8 cellular contexts compared by ENCODE assay signal in genomic region chr15:42576040-42576594, GRCh38. TPM values are rescaled to one million over a fixed set of nuclear protein-coding genes. Genes with fewer than 3 reads are reported as not detected.
DNase-seq lines count a peak whose midpoint lies in the region; ATAC-seq and TF ChIP-seq lines count a peak whose summit lies in the region.

No MANE protein-coding gene starts in this region.

- no peak for TF ChIP-seq CTCF in activated CD8-positive, alpha-beta T cell treated with anti-CD3 and anti-CD28 coated beads for 36 hours (IDR thresholded peaks at IDR 0.05)

- H3K36me3 Mint-ChIP-seq in T-helper 1 cell treated with Interleukin-12 subunit alpha and Interleukin-12 subunit beta and Interleukin-4 antibody, amounts not matched to agents 30 μg/mL and 1 μg/mL, for 36 hours (ENCODE audit: low read depth), result peaks cover 6% of the 10 kb centered on the region
- H3K36me3 Mint-ChIP-seq in activated CD8-positive, alpha-beta T cell treated with anti-CD3 and anti-CD28 coated beads for 36 hours (ENCODE audit: low read depth), result peaks cover 2% of the 10 kb centered on the region
- H3K36me3 Mint-ChIP-seq in immature natural killer cell, result no peaks in the 10 kb centered on the region

- no peak for ATAC-seq in activated CD8-positive, alpha-beta T cell treated with anti-CD3 and anti-CD28 coated beads for 36 hours

- H3K4me3 Mint-ChIP-seq in T-helper 1 cell treated with Interleukin-12 subunit alpha and Interleukin-12 subunit beta and Interleukin-4 antibody, amounts not matched to agents 30 μg/mL and 1 μg/mL, for 36 hours, result peak overlapping the region; percentile 88
- H3K4me3 Mint-ChIP-seq in activated CD8-positive, alpha-beta T cell treated with anti-CD3 and anti-CD28 coated beads for 36 hours, result peak overlapping the region; percentile 93
- H3K4me3 Mint-ChIP-seq in immature natural killer cell, result peak overlapping the region; percentile 90 to 95 (median 94)

- CTCF ChIA-PET in activated CD8-positive, alpha-beta T cell treated with anti-CD3 and anti-CD28 coated beads for 36 hours (lab: Charles Lee), result interaction anchor here (1.0 to 1.8 kb wide), 4 partner anchors 10 to 351 kb away, joined by 3 to 6 read pairs (median 4); no protein-coding TSS in a partner anchor

- H3K27ac Mint-ChIP-seq in T-helper 1 cell treated with Interleukin-12 subunit alpha and Interleukin-12 subunit beta and Interleukin-4 antibody, amounts not matched to agents 30 μg/mL and 1 μg/mL, for 36 hours, result peak overlapping the region; percentile 74
- peak overlapping the region; percentile 89 for H3K27ac Mint-ChIP-seq in activated CD8-positive, alpha-beta T cell treated with anti-CD3 and anti-CD28 coated beads for 36 hours
- H3K27ac Mint-ChIP-seq in immature natural killer cell, result peak overlapping the region; percentile 45 to 89 (median 86)

- H3K9me3 Mint-ChIP-seq in T-helper 1 cell treated with Interleukin-12 subunit alpha and Interleukin-12 subunit beta and Interleukin-4 antibody, amounts not matched to agents 30 μg/mL and 1 μg/mL, for 36 hours, result no peaks in the 10 kb centered on the region
- H3K9me3 Mint-ChIP-seq in activated CD8-positive, alpha-beta T cell treated with anti-CD3 and anti-CD28 coated beads for 36 hours, result no peaks in the 10 kb centered on the region
- no peaks in the 10 kb centered on the region for H3K9me3 Mint-ChIP-seq in immature natural killer cell

- POLR2A ChIA-PET in activated CD8-positive, alpha-beta T cell treated with anti-CD3 and anti-CD28 coated beads for 36 hours (lab: Charles Lee), result interaction anchor here (0.6 to 1.5 kb wide), 7 partner anchors 11 to 71 kb away, joined by 3 to 17 read pairs (median 3); partner anchors contain the start of genes HAUS2 and LRRC57

- no peak for DNase-seq in T-helper 1 cell
- DNase-seq in activated CD8-positive, alpha-beta T cell treated with anti-CD3 and anti-CD28 coated beads for 36 hours, result no peak
- DNase-seq in immature natural killer cell, result no peak
- no peak for DNase-seq in midbrain (lab: John Stamatoyannopoulos, UW)
- no peak for DNase-seq in activated CD4-positive, alpha-beta T cell treated with anti-CD3 and anti-CD28 coated beads, Interleukin-2, amount 50 U/mL, for 1 hour
- DNase-seq in stimulated activated naive CD4-positive, alpha-beta T cell treated with Interleukin-2 at 50 U/mL for 16 hours (lab: John Stamatoyannopoulos, UW), result no peak

- H3K27me3 Mint-ChIP-seq in T-helper 1 cell treated with Interleukin-12 subunit alpha and Interleukin-12 subunit beta and Interleukin-4 antibody, amounts not matched to agents 30 μg/mL and 1 μg/mL, for 36 hours (ENCODE audit: low read depth), result peaks cover 33% of the 10 kb centered on the region
- no peaks in the 10 kb centered on the region for H3K27me3 Mint-ChIP-seq in activated CD8-positive, alpha-beta T cell treated with anti-CD3 and anti-CD28 coated beads for 36 hours
- H3K27me3 Mint-ChIP-seq in immature natural killer cell (ENCODE audit: low read depth in 3 of 3), result peaks cover 1 to 11% (median 5%) of the 10 kb centered on the region in 3 donors

- H3K27ac ChIP-seq in temporal lobe (ENCODE audit: low read depth, low read length), result peak overlapping the region; percentile 78

- H3K4me1 Mint-ChIP-seq in T-helper 1 cell treated with Interleukin-12 subunit alpha and Interleukin-12 subunit beta and Interleukin-4 antibody, amounts not matched to agents 30 μg/mL and 1 μg/mL, for 36 hours (ENCODE audit: low read depth), result peaks cover 31% of the 10 kb centered on the region
- peaks cover 34% of the 10 kb centered on the region for H3K4me1 Mint-ChIP-seq in activated CD8-positive, alpha-beta T cell treated with anti-CD3 and anti-CD28 coated beads for 36 hours (ENCODE audit: low read depth)
- H3K4me1 Mint-ChIP-seq in immature natural killer cell, result peaks cover 37 to 47% of the 10 kb centered on the region in 2 donors

- intact Hi-C loops in activated CD8-positive, alpha-beta T cell treated with anti-CD3 and anti-CD28 coated beads for 36 hours (cut with micrococcal nuclease), result no loop called here

RNA-seq across cellular contexts. Expression of gene STARD9, which starts 0.7 kb away (rescaled TPM):
- 1 to 10 TPM; 4.8 to 6.4 TPM for total RNA-seq in activated CD8-positive, alpha-beta T cell treated with anti-CD3 and anti-CD28 coated beads for 36 hours
- 1 to 10 TPM in 2 of 3 donors, not detected in 1; 1.1 to 2.3 TPM for polyA plus RNA-seq in immature natural killer cell
- 7.9 TPM for total RNA-seq in temporal lobe

RNA-seq across cellular contexts. Expression of gene HAUS2, which starts 27.5 kb away (rescaled TPM):
- total RNA-seq in activated CD8-positive, alpha-beta T cell treated with anti-CD3 and anti-CD28 coated beads for 36 hours, result 10 to 100 TPM; 45.3 to 48.8 TPM
- 10 to 100 TPM; 18.5 to 37.0 (median 31.5) TPM for polyA plus RNA-seq in immature natural killer cell
- 31.7 TPM for total RNA-seq in temporal lobe

RNA-seq across cellular contexts. Expression of gene LRRC57, which starts 27.5 kb away (rescaled TPM):
- 10 to 100 TPM; 13.7 to 15.1 TPM for total RNA-seq in activated CD8-positive, alpha-beta T cell treated with anti-CD3 and anti-CD28 coated beads for 36 hours
- 10 to 100 TPM in 1 of 3 donors, 1 to 10 TPM in 2; 1.2 to 14.0 (median 8.6) TPM for polyA plus RNA-seq in immature natural killer cell
- 16.0 TPM for total RNA-seq in temporal lobe
